Comparison of ENCODE assay signal across 8 cellular contexts in genomic region chr3:14946749-14947104, GRCh38. TPM values are rescaled to one million over a fixed set of nuclear protein-coding genes. Genes with fewer than 3 reads are reported as not detected.
DNase-seq lines count a peak whose midpoint lies in the region; ATAC-seq and TF ChIP-seq lines count a peak whose summit lies in the region.

No MANE protein-coding gene starts in this region.

- TF ChIP-seq CTCF in left lung (IDR thresholded peaks at IDR 0.05), result no peak
- TF ChIP-seq CTCF in thoracic aorta (IDR thresholded peaks at IDR 0.05), result no peak

- peak overlapping the region; percentile 89 for H3K4me3 Mint-ChIP-seq in activated CD4-positive, alpha-beta T cell treated with anti-CD3 and anti-CD28 coated beads, Interleukin-2, amount 10 ng/mL, durations not matched to agents 24 days and 14 days

- H3K27ac ChIP-seq in left lung, result peak overlapping the region; percentile 97 to 99
- peak overlapping the region; percentile 99 for H3K27ac ChIP-seq in thoracic aorta

- no peak for ATAC-seq in left lung
- no peak for ATAC-seq in thoracic aorta (ENCODE audit: insufficient number of reproducible peaks, low FRiP score, low read depth)
- no peak for ATAC-seq in HG02642 (IDR thresholded peaks at IDR 0.05; ENCODE audit: poor library complexity, unreplicated experiment)

- peaks cover 10% of the 10 kb centered on the region for H3K36me3 ChIP-seq in adipocyte (ENCODE audit: control insufficient read depth, insufficient read depth, low read length, severe bottlenecking)
- peaks cover 0 to 28% of the 10 kb centered on the region in 2 donors for H3K36me3 ChIP-seq in left lung
- H3K36me3 ChIP-seq in thoracic aorta, result peaks cover 15% of the 10 kb centered on the region

- H3K4me1 ChIP-seq in adipocyte (ENCODE audit: control insufficient read depth, insufficient read depth, low read length) (peaks cover 34% of the 10 kb centered on the region), left lung (peaks cover 16 to 39% of the 10 kb centered on the region in 2 donors), thoracic aorta (ENCODE audit: control insufficient read depth in 1 of 2, low read depth in 2 of 2) (peaks cover 19 to 44% of the 10 kb centered on the region in 2 donors)

- H3K27me3 ChIP-seq in adipocyte (replicated peaks; ENCODE audit: control insufficient read depth, insufficient read depth, low read length) (no peaks in the 10 kb centered on the region), left lung (no peaks in the 10 kb centered on the region), thoracic aorta (replicated peaks; ENCODE audit: insufficient read depth) (no peaks in the 10 kb centered on the region)

- H3K27ac Mint-ChIP-seq in activated CD4-positive, alpha-beta T cell treated with anti-CD3 and anti-CD28 coated beads, Interleukin-2, amount 10 ng/mL, durations not matched to agents 24 days and 14 days, result peak overlapping the region; percentile 88

- no peaks in the 10 kb centered on the region for H3K9me3 ChIP-seq in adipocyte (ENCODE audit: control insufficient read depth, low read length)
- no peaks in the 10 kb centered on the region for H3K9me3 ChIP-seq in left lung
- no peaks in the 10 kb centered on the region for H3K9me3 ChIP-seq in thoracic aorta

- no peak for DNase-seq in activated CD4-positive, alpha-beta T cell treated with anti-CD3 and anti-CD28 coated beads, Interleukin-2, amount 10 ng/mL, durations not matched to agents 24 days and 14 days
- no peak for DNase-seq in activated CD4-positive, alpha-beta T cell treated with anti-CD3 and anti-CD28 coated beads, Interleukin-2, amount 50 U/mL, for 4 hours
- DNase-seq in adipocyte (ENCODE audit: low read depth) (peak; percentile 64), left lung (no peak), thoracic aorta (ENCODE audit: low spot score) (no peak), NCI-H146 (lab: John Stamatoyannopoulos, UW) (no peak), NCI-H524 treated with DMSO at 0.1 percent for 48 hours (lab: John Stamatoyannopoulos, UW) (no peak)

- H3K27me3 Mint-ChIP-seq in activated CD4-positive, alpha-beta T cell treated with anti-CD3 and anti-CD28 coated beads, Interleukin-2, amount 10 ng/mL, durations not matched to agents 24 days and 14 days, result no peaks in the 10 kb centered on the region

- peaks cover 30% of the 10 kb centered on the region for H3K4me1 Mint-ChIP-seq in activated CD4-positive, alpha-beta T cell treated with anti-CD3 and anti-CD28 coated beads, Interleukin-2, amount 10 ng/mL, durations not matched to agents 24 days and 14 days

- intact Hi-C loops in activated CD4-positive, alpha-beta T cell treated with anti-CD3 and anti-CD28 coated beads, Interleukin-2, amount 10 ng/mL, durations not matched to agents 24 days and 14 days (cut with micrococcal nuclease), result loop anchor here (1.0 to 10.0 kb wide), 5 partner anchors 119 to 914 kb away; partner anchors contain the start of genes CHCHD4, MRPS25 and SLC6A6
- intact Hi-C loops in left lung (cut with DNase I), result no loop called here

- H3K36me3 Mint-ChIP-seq in activated CD4-positive, alpha-beta T cell treated with anti-CD3 and anti-CD28 coated beads, Interleukin-2, amount 10 ng/mL, durations not matched to agents 24 days and 14 days (ENCODE audit: low read depth), result peaks cover 41% of the 10 kb centered on the region

- H3K9ac ChIP-seq in adipocyte (ENCODE audit: low read length), result peak overlapping the region; percentile 96

- H3K4me3 ChIP-seq in adipocyte (ENCODE audit: low read length) (peak overlapping the region; percentile 96), left lung (peak overlapping the region; percentile 81), thoracic aorta (peak overlapping the region; percentile 96)

- H3K9me3 Mint-ChIP-seq in activated CD4-positive, alpha-beta T cell treated with anti-CD3 and anti-CD28 coated beads, Interleukin-2, amount 10 ng/mL, durations not matched to agents 24 days and 14 days, result no peaks in the 10 kb centered on the region

RNA-seq across cellular contexts. Expression of gene NR2C2, which starts 0.7 kb away (rescaled TPM):
- 48.8 and 52.5 TPM in 2 replicates for total RNA-seq in activated CD4-positive, alpha-beta T cell treated with anti-CD3 and anti-CD28 coated beads, Interleukin-2, amount 10 ng/mL, durations not matched to agents 24 days and 14 days
- total RNA-seq in left lung (10 to 100 TPM; 37.7 to 41.9 TPM), thoracic aorta (10 to 100 TPM; 43.5 to 79.1 TPM)
